In the genomic region with DNA sequence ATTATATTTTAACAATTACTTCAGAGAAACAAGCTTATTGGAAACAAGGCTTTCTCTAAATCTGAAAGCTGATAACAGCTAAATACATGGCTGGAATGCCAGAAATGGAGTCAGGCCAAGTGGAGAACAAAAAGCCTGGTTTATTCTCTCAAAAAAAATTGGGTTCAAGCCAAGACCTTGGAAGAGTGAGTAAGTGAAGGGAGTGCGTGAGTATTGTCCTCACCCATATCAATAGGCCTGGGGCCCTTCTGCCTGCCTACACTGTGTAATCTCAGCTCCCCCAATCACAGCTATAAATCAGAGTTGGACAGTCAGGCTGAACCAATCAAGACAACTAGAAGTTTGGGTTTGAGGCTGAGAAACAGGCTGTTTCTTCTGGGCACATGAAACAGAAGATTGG, we compare ENCODE assay signal across 2 cellular contexts.
TF ChIP-seq lines count a peak whose summit lies in the region.

No MANE protein-coding gene starts in this region.

TF ChIP-seq in HEK293, 187 proteins besides CTCF, POLR2A, EP300 and RAD21 (continued from another document and continues in another):
- TF ChIP-seq ZXDB (tag by site-specific recombination; IDR thresholded peaks at IDR 0.05), result peak; percentile 52
- TF ChIP-seq, protein P1, sequence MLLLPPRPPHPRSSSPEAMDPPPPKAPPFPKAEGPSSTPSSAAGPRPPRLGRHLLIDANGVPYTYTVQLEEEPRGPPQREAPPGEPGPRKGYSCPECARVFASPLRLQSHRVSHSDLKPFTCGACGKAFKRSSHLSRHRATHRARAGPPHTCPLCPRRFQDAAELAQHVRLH (tag by site-specific recombination; IDR thresholded peaks at IDR 0.05), result no peak
- TF ChIP-seq ZNF670 (tag by site-specific recombination; IDR thresholded peaks at IDR 0.05; ENCODE audit: low read depth), result no peak
- TF ChIP-seq, protein P2, sequence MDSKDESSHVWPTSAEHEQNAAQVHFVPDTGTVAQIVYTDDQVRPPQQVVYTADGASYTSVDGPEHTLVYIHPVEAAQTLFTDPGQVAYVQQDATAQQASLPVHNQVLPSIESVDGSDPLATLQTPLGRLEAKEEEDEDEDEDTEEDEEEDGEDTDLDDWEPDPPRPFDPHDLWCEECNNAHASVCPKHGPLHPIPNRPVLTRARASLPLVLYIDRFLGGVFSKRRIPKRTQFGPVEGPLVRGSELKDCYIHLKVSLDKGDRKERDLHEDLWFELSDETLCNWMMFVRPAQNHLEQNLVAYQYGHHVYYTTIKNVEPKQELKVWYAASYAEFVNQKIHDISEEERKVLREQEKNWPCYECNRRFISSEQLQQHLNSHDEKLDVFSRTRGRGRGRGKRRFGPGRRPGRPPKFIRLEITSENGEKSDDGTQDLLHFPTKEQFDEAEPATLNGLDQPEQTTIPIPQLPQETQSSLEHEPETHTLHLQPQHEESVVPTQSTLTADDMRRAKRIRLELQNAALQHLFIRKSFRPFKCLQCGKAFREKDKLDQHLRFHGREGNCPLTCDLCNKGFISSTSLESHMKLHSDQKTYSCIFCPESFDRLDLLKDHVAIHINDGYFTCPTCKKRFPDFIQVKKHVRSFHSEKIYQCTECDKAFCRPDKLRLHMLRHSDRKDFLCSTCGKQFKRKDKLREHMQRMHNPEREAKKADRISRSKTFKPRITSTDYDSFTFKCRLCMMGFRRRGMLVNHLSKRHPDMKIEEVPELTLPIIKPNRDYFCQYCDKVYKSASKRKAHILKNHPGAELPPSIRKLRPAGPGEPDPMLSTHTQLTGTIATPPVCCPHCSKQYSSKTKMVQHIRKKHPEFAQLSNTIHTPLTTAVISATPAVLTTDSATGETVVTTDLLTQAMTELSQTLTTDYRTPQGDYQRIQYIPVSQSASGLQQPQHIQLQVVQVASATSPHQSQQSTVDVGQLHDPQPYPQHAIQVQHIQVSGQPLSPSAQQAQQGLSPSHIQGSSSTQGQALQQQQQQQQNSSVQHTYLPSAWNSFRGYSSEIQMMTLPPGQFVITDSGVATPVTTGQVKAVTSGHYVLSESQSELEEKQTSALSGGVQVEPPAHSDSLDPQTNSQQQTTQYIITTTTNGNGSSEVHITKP (tag by site-specific recombination; IDR thresholded peaks at IDR 0.05), result peak; percentile 77
- no peak for TF ChIP-seq ZNF10 (tag by site-specific recombination; IDR thresholded peaks at IDR 0.05)
- no peak for TF ChIP-seq KLF9 (tag by site-specific recombination; IDR thresholded peaks at IDR 0.05; ENCODE audit: low read depth)
- TF ChIP-seq, protein P3, sequence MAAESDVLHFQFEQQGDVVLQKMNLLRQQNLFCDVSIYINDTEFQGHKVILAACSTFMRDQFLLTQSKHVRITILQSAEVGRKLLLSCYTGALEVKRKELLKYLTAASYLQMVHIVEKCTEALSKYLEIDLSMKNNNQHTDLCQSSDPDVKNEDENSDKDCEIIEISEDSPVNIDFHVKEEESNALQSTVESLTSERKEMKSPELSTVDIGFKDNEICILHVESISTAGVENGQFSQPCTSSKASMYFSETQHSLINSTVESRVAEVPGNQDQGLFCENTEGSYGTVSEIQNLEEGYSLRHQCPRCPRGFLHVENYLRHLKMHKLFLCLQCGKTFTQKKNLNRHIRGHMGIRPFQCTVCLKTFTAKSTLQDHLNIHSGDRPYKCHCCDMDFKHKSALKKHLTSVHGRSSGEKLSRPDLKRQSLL (tag by site-specific recombination; IDR thresholded peaks at IDR 0.05), result no peak
- TF ChIP-seq GLI4 (tag by site-specific recombination; IDR thresholded peaks at IDR 0.05), result no peak
- TF ChIP-seq, protein P4, sequence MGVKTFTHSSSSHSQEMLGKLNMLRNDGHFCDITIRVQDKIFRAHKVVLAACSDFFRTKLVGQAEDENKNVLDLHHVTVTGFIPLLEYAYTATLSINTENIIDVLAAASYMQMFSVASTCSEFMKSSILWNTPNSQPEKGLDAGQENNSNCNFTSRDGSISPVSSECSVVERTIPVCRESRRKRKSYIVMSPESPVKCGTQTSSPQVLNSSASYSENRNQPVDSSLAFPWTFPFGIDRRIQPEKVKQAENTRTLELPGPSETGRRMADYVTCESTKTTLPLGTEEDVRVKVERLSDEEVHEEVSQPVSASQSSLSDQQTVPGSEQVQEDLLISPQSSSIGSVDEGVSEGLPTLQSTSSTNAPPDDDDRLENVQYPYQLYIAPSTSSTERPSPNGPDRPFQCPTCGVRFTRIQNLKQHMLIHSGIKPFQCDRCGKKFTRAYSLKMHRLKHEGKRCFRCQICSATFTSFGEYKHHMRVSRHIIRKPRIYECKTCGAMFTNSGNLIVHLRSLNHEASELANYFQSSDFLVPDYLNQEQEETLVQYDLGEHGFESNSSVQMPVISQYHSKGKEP (tag by site-specific recombination; IDR thresholded peaks at IDR 0.05), result no peak
- TF ChIP-seq, protein P5, sequence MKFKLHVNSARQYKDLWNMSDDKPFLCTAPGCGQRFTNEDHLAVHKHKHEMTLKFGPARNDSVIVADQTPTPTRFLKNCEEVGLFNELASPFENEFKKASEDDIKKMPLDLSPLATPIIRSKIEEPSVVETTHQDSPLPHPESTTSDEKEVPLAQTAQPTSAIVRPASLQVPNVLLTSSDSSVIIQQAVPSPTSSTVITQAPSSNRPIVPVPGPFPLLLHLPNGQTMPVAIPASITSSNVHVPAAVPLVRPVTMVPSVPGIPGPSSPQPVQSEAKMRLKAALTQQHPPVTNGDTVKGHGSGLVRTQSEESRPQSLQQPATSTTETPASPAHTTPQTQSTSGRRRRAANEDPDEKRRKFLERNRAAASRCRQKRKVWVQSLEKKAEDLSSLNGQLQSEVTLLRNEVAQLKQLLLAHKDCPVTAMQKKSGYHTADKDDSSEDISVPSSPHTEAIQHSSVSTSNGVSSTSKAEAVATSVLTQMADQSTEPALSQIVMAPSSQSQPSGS (tag by site-specific recombination; IDR thresholded peaks at IDR 0.05; ENCODE audit: low read depth), result no peak
- TF ChIP-seq ZFP37 (tag by site-specific recombination; IDR thresholded peaks at IDR 0.05), result no peak
- peak; percentile 57; the same call in 1 of the 2 replicates for TF ChIP-seq ZNF843 (tag by site-specific recombination; IDR thresholded peaks at IDR 0.05)
- peak; percentile 75; the same call in 1 of the 2 replicates for TF ChIP-seq GFI1B (tag by site-specific recombination; IDR thresholded peaks at IDR 0.05)
- TF ChIP-seq ZNF266 (tag by site-specific recombination; IDR thresholded peaks at IDR 0.05; ENCODE audit: low read depth), result no peak

TF ChIP-seq in endothelial cell of umbilical vein, 7 proteins besides CTCF, POLR2A, EP300 and RAD21:
- TF ChIP-seq POLR2AphosphoS5 (IDR thresholded peaks at IDR 0.05; ENCODE audit: insufficient read depth, low read depth, low read length) (peak; percentile 18), EZH2 (IDR thresholded peaks at IDR 0.05; ENCODE audit: borderline replicate concordance, low read depth, low read length, severe bottlenecking) (no peak), JUN (IDR thresholded peaks at IDR 0.05; ENCODE audit: borderline replicate concordance, insufficient read depth, insufficient read length, low read depth) (peak; percentile 43)
